ENCODE assay signal across 8 cellular contexts in genomic region chrX:140733766-140734342, GRCh38. TPM values are rescaled to one million over a fixed set of nuclear protein-coding genes. Genes with fewer than 3 reads are reported as not detected.
A peak's percentile ranks its signal among the peaks of the same experiment; 100 is the strongest.
DNase-seq lines count a peak whose midpoint lies in the region; ATAC-seq and TF ChIP-seq lines count a peak whose summit lies in the region.

No MANE protein-coding gene starts in this region.

- no peaks in the 10 kb centered on the region for H3K9me3 ChIP-seq in CD4-positive, CD25-positive, alpha-beta regulatory T cell (ENCODE audit: control insufficient read depth in 2 of 2, low read length in 2 of 2)
- H3K9me3 ChIP-seq in liver (ENCODE audit: control insufficient read depth in 4 of 4, low read length in 3 of 4) = no peaks in the 10 kb centered on the region

- intact Hi-C loops in posterior vena cava (cut with DNase I) = no loop called here

- H3K4me3 ChIP-seq in CD4-positive, CD25-positive, alpha-beta regulatory T cell (ENCODE audit: low read depth, low read length) = no peak overlapping the region
- no peak overlapping the region for H3K4me3 ChIP-seq in cardiac fibroblast (replicated peaks in 1 of 2; ENCODE audit: low read depth in 2 of 2, low read length in 2 of 2)
- no peak overlapping the region for H3K4me3 ChIP-seq in liver (ENCODE audit: low read depth in 1 of 3, low read length in 3 of 3)

- TF ChIP-seq RAD21 in liver (IDR thresholded peaks at IDR 0.05) = peak; percentile 82 to 91

- DNase-seq in CD4-positive, CD25-positive, alpha-beta regulatory T cell = peak in 2 of 3 donors; percentile 8 to 33
- peak; percentile 48 for DNase-seq in NCI-H69 (lab: John Stamatoyannopoulos, UW)
- peak; percentile 65 to 66 for DNase-seq in cardiac fibroblast (ENCODE audit: low read depth in 2 of 2)
- no peak for DNase-seq in posterior vena cava (ENCODE audit: low spot score)

- H3K9ac ChIP-seq in liver (ENCODE audit: low read depth in 1 of 2, low read length in 2 of 2) = no peak overlapping the region

- no peaks in the 10 kb centered on the region for H3K27me3 Mint-ChIP-seq in CD4-positive, CD25-positive, alpha-beta regulatory T cell

- H3K4me1 ChIP-seq in CD4-positive, CD25-positive, alpha-beta regulatory T cell (ENCODE audit: control insufficient read depth, insufficient read depth, low read length, poor library complexity, severe bottlenecking) = no peaks in the 10 kb centered on the region
- H3K4me1 ChIP-seq in liver (ENCODE audit: control insufficient read depth in 4 of 4, insufficient read depth in 4 of 4, low read length in 3 of 4) = no peaks in the 10 kb centered on the region

- WGBS in liver = 15% methylated on average over 10 of the region's 10 CpGs

- no peaks in the 10 kb centered on the region for H3K9me3 Mint-ChIP-seq in CD4-positive, CD25-positive, alpha-beta regulatory T cell

- no peak overlapping the region for H3K4me3 Mint-ChIP-seq in CD4-positive, CD25-positive, alpha-beta regulatory T cell

- no peaks in the 10 kb centered on the region for H3K36me3 Mint-ChIP-seq in CD4-positive, CD25-positive, alpha-beta regulatory T cell

- no peaks in the 10 kb centered on the region for H3K27me3 ChIP-seq in CD4-positive, CD25-positive, alpha-beta regulatory T cell (ENCODE audit: control insufficient read depth, insufficient read depth, low read length)
- no peaks in the 10 kb centered on the region for H3K27me3 ChIP-seq in liver (ENCODE audit: control insufficient read depth in 4 of 4, insufficient read depth in 4 of 4, low read length in 3 of 4)

- H3K4me1 Mint-ChIP-seq in CD4-positive, CD25-positive, alpha-beta regulatory T cell = no peaks in the 10 kb centered on the region

- TF ChIP-seq CTCF in cardiac fibroblast (IDR thresholded peaks at IDR 0.05; ENCODE audit: low read depth, low read length) = peak; percentile 69
- peak; percentile 64 for TF ChIP-seq CTCF in liver (IDR thresholded peaks at IDR 0.05; ENCODE audit: low read depth, low read length, missing input control)

- no peaks in the 10 kb centered on the region for H3K36me3 ChIP-seq in CD4-positive, CD25-positive, alpha-beta regulatory T cell (ENCODE audit: control insufficient read depth, insufficient read depth, low read length)
- H3K36me3 ChIP-seq in liver (ENCODE audit: control insufficient read depth in 4 of 4, insufficient read depth in 3 of 4, low read depth in 1 of 4, low read length in 3 of 4) = no peaks in the 10 kb centered on the region

- no peak overlapping the region for H3K27ac Mint-ChIP-seq in CD4-positive, CD25-positive, alpha-beta regulatory T cell

- no peak for ATAC-seq in CD4-positive, CD25-positive, alpha-beta regulatory T cell (ENCODE audit: low read depth in 2 of 2)
- ATAC-seq in GM18499 (IDR thresholded peaks at IDR 0.05; ENCODE audit: insufficient read depth, unreplicated experiment) (peak; percentile 72), HG03025 (IDR thresholded peaks at IDR 0.05; ENCODE audit: low FRiP score, unreplicated experiment) (peak; percentile 83), GM21825 (IDR thresholded peaks at IDR 0.05; ENCODE audit: unreplicated experiment) (no peak)

- H3K27ac ChIP-seq in CD4-positive, CD25-positive, alpha-beta regulatory T cell (ENCODE audit: insufficient read depth, low read length, poor library complexity, severe bottlenecking) = no peak overlapping the region
- H3K27ac ChIP-seq in liver (ENCODE audit: low read depth in 1 of 2, low read length in 2 of 2) = no peak overlapping the region

TF ChIP-seq in liver, 16 proteins besides CTCF, POLR2A, EP300 and RAD21:
- no peak for TF ChIP-seq GABPA (IDR thresholded peaks at IDR 0.05 in 1 of 2, conservative IDR thresholded peaks at IDR 0.05 in 1 of 2)
- TF ChIP-seq NR2F2 (IDR thresholded peaks at IDR 0.05) = no peak
- TF ChIP-seq ATF3 (IDR thresholded peaks at IDR 0.05) = no peak
- TF ChIP-seq, protein P1, sequence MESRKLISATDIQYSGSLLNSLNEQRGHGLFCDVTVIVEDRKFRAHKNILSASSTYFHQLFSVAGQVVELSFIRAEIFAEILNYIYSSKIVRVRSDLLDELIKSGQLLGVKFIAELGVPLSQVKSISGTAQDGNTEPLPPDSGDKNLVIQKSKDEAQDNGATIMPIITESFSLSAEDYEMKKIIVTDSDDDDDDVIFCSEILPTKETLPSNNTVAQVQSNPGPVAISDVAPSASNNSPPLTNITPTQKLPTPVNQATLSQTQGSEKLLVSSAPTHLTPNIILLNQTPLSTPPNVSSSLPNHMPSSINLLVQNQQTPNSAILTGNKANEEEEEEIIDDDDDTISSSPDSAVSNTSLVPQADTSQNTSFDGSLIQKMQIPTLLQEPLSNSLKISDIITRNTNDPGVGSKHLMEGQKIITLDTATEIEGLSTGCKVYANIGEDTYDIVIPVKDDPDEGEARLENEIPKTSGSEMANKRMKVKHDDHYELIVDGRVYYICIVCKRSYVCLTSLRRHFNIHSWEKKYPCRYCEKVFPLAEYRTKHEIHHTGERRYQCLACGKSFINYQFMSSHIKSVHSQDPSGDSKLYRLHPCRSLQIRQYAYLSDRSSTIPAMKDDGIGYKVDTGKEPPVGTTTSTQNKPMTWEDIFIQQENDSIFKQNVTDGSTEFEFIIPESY (IDR thresholded peaks at IDR 0.05) = no peak
- no peak for TF ChIP-seq FOXA1 (IDR thresholded peaks at IDR 0.05)
- no peak for TF ChIP-seq TAF1 (conservative IDR thresholded peaks at IDR 0.05)
- no peak for TF ChIP-seq HNF4G (IDR thresholded peaks at IDR 0.05)
- no peak for TF ChIP-seq SP1 (IDR thresholded peaks at IDR 0.05)
- no peak for TF ChIP-seq RXRA (IDR thresholded peaks at IDR 0.05)
- TF ChIP-seq HNF4A (conservative IDR thresholded peaks at IDR 0.05) = no peak
- no peak for TF ChIP-seq MAX (IDR thresholded peaks at IDR 0.05)
- no peak for TF ChIP-seq FOXA2 (IDR thresholded peaks at IDR 0.05)
- TF ChIP-seq, protein P2, sequence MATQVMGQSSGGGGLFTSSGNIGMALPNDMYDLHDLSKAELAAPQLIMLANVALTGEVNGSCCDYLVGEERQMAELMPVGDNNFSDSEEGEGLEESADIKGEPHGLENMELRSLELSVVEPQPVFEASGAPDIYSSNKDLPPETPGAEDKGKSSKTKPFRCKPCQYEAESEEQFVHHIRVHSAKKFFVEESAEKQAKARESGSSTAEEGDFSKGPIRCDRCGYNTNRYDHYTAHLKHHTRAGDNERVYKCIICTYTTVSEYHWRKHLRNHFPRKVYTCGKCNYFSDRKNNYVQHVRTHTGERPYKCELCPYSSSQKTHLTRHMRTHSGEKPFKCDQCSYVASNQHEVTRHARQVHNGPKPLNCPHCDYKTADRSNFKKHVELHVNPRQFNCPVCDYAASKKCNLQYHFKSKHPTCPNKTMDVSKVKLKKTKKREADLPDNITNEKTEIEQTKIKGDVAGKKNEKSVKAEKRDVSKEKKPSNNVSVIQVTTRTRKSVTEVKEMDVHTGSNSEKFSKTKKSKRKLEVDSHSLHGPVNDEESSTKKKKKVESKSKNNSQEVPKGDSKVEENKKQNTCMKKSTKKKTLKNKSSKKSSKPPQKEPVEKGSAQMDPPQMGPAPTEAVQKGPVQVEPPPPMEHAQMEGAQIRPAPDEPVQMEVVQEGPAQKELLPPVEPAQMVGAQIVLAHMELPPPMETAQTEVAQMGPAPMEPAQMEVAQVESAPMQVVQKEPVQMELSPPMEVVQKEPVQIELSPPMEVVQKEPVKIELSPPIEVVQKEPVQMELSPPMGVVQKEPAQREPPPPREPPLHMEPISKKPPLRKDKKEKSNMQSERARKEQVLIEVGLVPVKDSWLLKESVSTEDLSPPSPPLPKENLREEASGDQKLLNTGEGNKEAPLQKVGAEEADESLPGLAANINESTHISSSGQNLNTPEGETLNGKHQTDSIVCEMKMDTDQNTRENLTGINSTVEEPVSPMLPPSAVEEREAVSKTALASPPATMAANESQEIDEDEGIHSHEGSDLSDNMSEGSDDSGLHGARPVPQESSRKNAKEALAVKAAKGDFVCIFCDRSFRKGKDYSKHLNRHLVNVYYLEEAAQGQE (IDR thresholded peaks at IDR 0.05) = no peak
- TF ChIP-seq JUND (IDR thresholded peaks at IDR 0.05) = no peak
- no peak for TF ChIP-seq EGR1 (IDR thresholded peaks at IDR 0.05; ENCODE audit: low read depth in 2 of 2)
- no peak for TF ChIP-seq YY1 (IDR thresholded peaks at IDR 0.05)

RNA-seq across cellular contexts. Expression of gene LINC00632, which starts 24.3 kb away (rescaled TPM):
- total RNA-seq in CD4-positive, CD25-positive, alpha-beta regulatory T cell = 0.54 TPM
- not detected for polyA plus RNA-seq in CD4-positive, CD25-positive, alpha-beta regulatory T cell
- total RNA-seq in liver (10 to 100 TPM in 1 of 2 donors, under 1 TPM in 1; 0.33 to 28.7 TPM), posterior vena cava (100 to 1,000 TPM; 742 to 829 TPM)
- under 1 TPM; 0.15 to 0.31 TPM for polyA plus RNA-seq in liver

Comparison
In these comparisons a context has a peak if more than half of its experiments do, and no peak if none do; other contexts are left out.
1. ATAC-seq: peak in GM18499 (single experiment) and HG03025 (single experiment); none in CD4-positive, CD25-positive, alpha-beta regulatory T cell (0 of 2) and GM21825 (single experiment).
2. RNA of gene LINC00632, which starts 24.3 kb away (total RNA-seq): 742 to 829 TPM in posterior vena cava; 0.33 to 28.7 TPM in liver and 0.54 TPM in CD4-positive, CD25-positive, alpha-beta regulatory T cell (single experiment); every median in the first group is over 10 times any median in the second.